ENCODE assay signal across 1 cellular context in the genomic region with DNA sequence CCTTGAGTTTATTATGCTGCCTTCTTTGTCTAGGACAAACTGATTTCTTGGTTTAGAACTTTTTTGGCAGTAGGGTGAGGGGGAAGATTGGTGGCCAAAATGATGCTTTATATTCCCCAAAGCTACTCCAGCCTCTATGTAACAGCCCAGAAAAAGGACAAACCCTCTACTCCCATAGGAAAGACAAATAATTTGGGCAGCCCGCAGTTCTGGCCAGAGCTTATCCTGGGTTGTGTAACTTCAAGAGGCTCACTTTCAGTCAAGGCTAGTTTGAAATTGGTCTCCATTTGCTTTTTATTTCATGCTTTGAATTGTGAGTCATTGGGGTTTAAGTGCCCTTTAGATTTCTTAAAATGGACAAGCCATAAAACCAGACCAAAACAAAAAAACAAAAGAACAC.
TF ChIP-seq lines count a peak whose summit lies in the region.

No MANE protein-coding gene starts in this region.

TF ChIP-seq in GM23338, 12 proteins besides CTCF, POLR2A, EP300 and RAD21 (continued from another document):
- TF ChIP-seq, protein P1, sequence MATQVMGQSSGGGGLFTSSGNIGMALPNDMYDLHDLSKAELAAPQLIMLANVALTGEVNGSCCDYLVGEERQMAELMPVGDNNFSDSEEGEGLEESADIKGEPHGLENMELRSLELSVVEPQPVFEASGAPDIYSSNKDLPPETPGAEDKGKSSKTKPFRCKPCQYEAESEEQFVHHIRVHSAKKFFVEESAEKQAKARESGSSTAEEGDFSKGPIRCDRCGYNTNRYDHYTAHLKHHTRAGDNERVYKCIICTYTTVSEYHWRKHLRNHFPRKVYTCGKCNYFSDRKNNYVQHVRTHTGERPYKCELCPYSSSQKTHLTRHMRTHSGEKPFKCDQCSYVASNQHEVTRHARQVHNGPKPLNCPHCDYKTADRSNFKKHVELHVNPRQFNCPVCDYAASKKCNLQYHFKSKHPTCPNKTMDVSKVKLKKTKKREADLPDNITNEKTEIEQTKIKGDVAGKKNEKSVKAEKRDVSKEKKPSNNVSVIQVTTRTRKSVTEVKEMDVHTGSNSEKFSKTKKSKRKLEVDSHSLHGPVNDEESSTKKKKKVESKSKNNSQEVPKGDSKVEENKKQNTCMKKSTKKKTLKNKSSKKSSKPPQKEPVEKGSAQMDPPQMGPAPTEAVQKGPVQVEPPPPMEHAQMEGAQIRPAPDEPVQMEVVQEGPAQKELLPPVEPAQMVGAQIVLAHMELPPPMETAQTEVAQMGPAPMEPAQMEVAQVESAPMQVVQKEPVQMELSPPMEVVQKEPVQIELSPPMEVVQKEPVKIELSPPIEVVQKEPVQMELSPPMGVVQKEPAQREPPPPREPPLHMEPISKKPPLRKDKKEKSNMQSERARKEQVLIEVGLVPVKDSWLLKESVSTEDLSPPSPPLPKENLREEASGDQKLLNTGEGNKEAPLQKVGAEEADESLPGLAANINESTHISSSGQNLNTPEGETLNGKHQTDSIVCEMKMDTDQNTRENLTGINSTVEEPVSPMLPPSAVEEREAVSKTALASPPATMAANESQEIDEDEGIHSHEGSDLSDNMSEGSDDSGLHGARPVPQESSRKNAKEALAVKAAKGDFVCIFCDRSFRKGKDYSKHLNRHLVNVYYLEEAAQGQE (IDR thresholded peaks at IDR 0.05; ENCODE audit: unreplicated experiment) = no peak
- TF ChIP-seq EZH2 (IDR thresholded peaks at IDR 0.05; ENCODE audit: low read depth, unreplicated experiment) = no peak
- no peak for TF ChIP-seq CREB1 (CRISPR knock-in tag; IDR thresholded peaks at IDR 0.05; ENCODE audit: low read depth)
- TF ChIP-seq NANOG (IDR thresholded peaks at IDR 0.05; ENCODE audit: borderline replicate concordance) = no peak
- no peak for TF ChIP-seq ETS1 (IDR thresholded peaks at IDR 0.05)
- TF ChIP-seq JUNB (IDR thresholded peaks at IDR 0.05; ENCODE audit: unreplicated experiment) = no peak
- no peak for TF ChIP-seq POLR2AphosphoS5 (IDR thresholded peaks at IDR 0.05; ENCODE audit: low read depth)
